1 cellular context compared by ENCODE assay signal in the genomic region with DNA sequence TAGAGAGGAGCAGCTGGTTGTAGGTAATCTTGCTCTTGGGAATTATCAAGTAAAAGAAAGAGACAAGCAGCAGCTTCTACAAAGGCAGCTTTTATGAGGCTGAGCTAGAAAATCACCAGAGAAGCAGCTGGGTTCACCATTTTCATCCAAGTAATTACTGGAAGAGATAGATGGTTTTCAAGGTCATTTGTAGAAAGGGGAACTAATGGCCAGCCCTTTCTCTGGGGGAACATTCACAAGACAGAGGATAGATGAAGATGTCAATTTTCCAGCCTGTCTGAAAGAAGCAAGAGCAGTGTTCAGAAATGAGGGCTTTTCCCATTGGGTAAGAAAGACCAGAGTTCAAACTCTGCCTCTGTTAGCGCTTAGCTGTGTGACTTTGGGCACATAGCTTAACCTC.
TF ChIP-seq lines count a peak whose summit lies in the region.

No MANE protein-coding gene starts in this region.

TF ChIP-seq in WTC11, 78 proteins besides CTCF, POLR2A, EP300 and RAD21 (continued from another document):
- TF ChIP-seq, protein P1, sequence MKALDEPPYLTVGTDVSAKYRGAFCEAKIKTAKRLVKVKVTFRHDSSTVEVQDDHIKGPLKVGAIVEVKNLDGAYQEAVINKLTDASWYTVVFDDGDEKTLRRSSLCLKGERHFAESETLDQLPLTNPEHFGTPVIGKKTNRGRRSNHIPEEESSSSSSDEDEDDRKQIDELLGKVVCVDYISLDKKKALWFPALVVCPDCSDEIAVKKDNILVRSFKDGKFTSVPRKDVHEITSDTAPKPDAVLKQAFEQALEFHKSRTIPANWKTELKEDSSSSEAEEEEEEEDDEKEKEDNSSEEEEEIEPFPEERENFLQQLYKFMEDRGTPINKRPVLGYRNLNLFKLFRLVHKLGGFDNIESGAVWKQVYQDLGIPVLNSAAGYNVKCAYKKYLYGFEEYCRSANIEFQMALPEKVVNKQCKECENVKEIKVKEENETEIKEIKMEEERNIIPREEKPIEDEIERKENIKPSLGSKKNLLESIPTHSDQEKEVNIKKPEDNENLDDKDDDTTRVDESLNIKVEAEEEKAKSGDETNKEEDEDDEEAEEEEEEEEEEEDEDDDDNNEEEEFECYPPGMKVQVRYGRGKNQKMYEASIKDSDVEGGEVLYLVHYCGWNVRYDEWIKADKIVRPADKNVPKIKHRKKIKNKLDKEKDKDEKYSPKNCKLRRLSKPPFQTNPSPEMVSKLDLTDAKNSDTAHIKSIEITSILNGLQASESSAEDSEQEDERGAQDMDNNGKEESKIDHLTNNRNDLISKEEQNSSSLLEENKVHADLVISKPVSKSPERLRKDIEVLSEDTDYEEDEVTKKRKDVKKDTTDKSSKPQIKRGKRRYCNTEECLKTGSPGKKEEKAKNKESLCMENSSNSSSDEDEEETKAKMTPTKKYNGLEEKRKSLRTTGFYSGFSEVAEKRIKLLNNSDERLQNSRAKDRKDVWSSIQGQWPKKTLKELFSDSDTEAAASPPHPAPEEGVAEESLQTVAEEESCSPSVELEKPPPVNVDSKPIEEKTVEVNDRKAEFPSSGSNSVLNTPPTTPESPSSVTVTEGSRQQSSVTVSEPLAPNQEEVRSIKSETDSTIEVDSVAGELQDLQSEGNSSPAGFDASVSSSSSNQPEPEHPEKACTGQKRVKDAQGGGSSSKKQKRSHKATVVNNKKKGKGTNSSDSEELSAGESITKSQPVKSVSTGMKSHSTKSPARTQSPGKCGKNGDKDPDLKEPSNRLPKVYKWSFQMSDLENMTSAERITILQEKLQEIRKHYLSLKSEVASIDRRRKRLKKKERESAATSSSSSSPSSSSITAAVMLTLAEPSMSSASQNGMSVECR (CRISPR knock-in tag; IDR thresholded peaks at IDR 0.05; ENCODE audit: borderline replicate concordance): no peak
- no peak for TF ChIP-seq NR1H2 (CRISPR knock-in tag; IDR thresholded peaks at IDR 0.05)
- TF ChIP-seq CREM (CRISPR knock-in tag; IDR thresholded peaks at IDR 0.05): no peak
- TF ChIP-seq, protein P2, sequence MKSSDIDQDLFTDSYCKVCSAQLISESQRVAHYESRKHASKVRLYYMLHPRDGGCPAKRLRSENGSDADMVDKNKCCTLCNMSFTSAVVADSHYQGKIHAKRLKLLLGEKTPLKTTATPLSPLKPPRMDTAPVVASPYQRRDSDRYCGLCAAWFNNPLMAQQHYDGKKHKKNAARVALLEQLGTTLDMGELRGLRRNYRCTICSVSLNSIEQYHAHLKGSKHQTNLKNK (CRISPR knock-in tag; IDR thresholded peaks at IDR 0.05): no peak
- TF ChIP-seq TP53 (CRISPR knock-in tag; IDR thresholded peaks at IDR 0.05): no peak
- TF ChIP-seq, protein P3, sequence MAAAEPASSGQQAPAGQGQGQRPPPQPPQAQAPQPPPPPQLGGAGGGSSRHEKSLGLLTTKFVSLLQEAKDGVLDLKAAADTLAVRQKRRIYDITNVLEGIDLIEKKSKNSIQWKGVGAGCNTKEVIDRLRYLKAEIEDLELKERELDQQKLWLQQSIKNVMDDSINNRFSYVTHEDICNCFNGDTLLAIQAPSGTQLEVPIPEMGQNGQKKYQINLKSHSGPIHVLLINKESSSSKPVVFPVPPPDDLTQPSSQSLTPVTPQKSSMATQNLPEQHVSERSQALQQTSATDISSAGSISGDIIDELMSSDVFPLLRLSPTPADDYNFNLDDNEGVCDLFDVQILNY (CRISPR knock-in tag; IDR thresholded peaks at IDR 0.05): no peak
- no peak for TF ChIP-seq SP1 (CRISPR knock-in tag; conservative IDR thresholded peaks at IDR 0.05)
- TF ChIP-seq PREB (CRISPR knock-in tag; IDR thresholded peaks at IDR 0.05; ENCODE audit: borderline replicate concordance): no peak
- TF ChIP-seq, protein P4, sequence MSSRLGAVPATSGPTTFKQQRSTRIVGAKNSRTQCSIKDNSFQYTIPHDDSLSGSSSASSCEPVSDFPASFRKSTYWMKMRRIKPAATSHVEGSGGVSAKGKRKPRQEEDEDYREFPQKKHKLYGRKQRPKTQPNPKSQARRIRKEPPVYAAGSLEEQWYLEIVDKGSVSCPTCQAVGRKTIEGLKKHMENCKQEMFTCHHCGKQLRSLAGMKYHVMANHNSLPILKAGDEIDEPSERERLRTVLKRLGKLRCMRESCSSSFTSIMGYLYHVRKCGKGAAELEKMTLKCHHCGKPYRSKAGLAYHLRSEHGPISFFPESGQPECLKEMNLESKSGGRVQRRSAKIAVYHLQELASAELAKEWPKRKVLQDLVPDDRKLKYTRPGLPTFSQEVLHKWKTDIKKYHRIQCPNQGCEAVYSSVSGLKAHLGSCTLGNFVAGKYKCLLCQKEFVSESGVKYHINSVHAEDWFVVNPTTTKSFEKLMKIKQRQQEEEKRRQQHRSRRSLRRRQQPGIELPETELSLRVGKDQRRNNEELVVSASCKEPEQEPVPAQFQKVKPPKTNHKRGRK (CRISPR knock-in tag; IDR thresholded peaks at IDR 0.05; ENCODE audit: borderline replicate concordance): no peak
- no peak for TF ChIP-seq SMAD4 (CRISPR knock-in tag; IDR thresholded peaks at IDR 0.05)
- TF ChIP-seq, protein P5, sequence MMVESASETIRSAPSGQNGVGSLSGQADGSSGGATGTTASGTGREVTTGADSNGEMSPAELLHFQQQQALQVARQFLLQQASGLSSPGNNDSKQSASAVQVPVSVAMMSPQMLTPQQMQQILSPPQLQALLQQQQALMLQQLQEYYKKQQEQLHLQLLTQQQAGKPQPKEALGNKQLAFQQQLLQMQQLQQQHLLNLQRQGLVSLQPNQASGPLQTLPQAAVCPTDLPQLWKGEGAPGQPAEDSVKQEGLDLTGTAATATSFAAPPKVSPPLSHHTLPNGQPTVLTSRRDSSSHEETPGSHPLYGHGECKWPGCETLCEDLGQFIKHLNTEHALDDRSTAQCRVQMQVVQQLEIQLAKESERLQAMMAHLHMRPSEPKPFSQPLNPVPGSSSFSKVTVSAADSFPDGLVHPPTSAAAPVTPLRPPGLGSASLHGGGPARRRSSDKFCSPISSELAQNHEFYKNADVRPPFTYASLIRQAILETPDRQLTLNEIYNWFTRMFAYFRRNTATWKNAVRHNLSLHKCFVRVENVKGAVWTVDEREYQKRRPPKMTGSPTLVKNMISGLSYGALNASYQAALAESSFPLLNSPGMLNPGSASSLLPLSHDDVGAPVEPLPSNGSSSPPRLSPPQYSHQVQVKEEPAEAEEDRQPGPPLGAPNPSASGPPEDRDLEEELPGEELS (CRISPR knock-in tag; IDR thresholded peaks at IDR 0.05): no peak
